Comparison of ENCODE assay signal across 8 cellular contexts in genomic region chr9:93003552-93004407, GRCh38.
DNase-seq lines count a peak whose midpoint lies in the region; ATAC-seq and TF ChIP-seq lines count a peak whose summit lies in the region.

No MANE protein-coding gene starts in this region.

- peak; percentile 54 for ATAC-seq in GM21528 (IDR thresholded peaks at IDR 0.05; ENCODE audit: low FRiP score, unreplicated experiment)
- no peak for ATAC-seq in HG03439 (IDR thresholded peaks at IDR 0.05; ENCODE audit: unreplicated experiment)

- DNase-seq in CD1c-positive myeloid dendritic cell (ENCODE audit: extremely low spot score) (peak; percentile 31), NCI-H82 (lab: John Stamatoyannopoulos, UW) (peak; percentile 69), erythroblast (lab: John Stamatoyannopoulos, UW) (peak; percentile 20 to 55), nephron progenitor cell (peak; percentile 65), stromal cell of bone marrow (ENCODE audit: low read depth) (peak; percentile 4)
- peak in 2 of 3 experiments; percentile 22 to 53 for DNase-seq in activated CD8-positive, alpha-beta memory T cell treated with anti-CD3 and anti-CD28 coated beads for 48 hours (ENCODE audit: low read depth in 2 of 3, low spot score in 2 of 3)

- H3K27me3 Mint-ChIP-seq in nephron progenitor cell (ENCODE audit: low read depth, poor library complexity), result peaks cover 4% of the 10 kb centered on the region

- H3K36me3 Mint-ChIP-seq in nephron progenitor cell (ENCODE audit: low read depth), result peaks cover 14% of the 10 kb centered on the region

- H3K4me3 Mint-ChIP-seq in nephron progenitor cell, result no peak overlapping the region

- no peak for TF ChIP-seq POLR2A in erythroblast (IDR thresholded peaks at IDR 0.05; ENCODE audit: low read length)

- TF ChIP-seq CTCF in nephron progenitor cell (IDR thresholded peaks at IDR 0.05), result peak; percentile 66

- H3K9me3 Mint-ChIP-seq in nephron progenitor cell, result peaks cover 28% of the 10 kb centered on the region

- no peak overlapping the region for H3K27ac Mint-ChIP-seq in nephron progenitor cell

- no peaks in the 10 kb centered on the region for H3K4me1 Mint-ChIP-seq in nephron progenitor cell

Comparison
In these comparisons a context has a peak if more than half of its experiments do, and no peak if none do; other contexts are left out.
1. DNase-seq: peak in every context shown above with its lines; median percentile 69 in NCI-H82; 65 in nephron progenitor cell; 38 in activated CD8-positive, alpha-beta memory T cell treated with anti-CD3 and anti-CD28 coated beads for 48 hours; 38 in erythroblast; 31 in CD1c-positive myeloid dendritic cell; 4 in stromal cell of bone marrow.